Comparison of ENCODE assay signal across 1 cellular context in the genomic region with DNA sequence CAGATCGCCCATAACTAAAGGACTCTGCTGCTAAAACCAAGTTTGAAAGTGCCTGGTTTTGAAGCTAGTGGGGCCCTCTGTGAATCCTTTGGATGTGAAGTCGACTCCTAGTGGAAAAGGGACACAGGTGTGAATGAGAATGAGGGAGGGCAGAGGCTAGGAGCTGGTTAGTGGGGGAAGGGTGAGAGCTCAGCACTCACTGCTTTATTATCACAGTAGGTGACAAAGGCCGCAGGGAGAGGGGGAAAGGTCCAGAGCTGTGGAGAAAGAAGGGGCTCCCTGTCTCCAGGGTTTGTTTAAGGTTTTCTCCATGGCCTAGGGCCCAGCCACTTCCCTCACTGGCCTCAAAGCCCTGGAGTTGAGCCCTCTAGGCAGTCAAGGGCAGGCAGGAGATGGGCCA.
TF ChIP-seq lines count a peak whose summit lies in the region.

No MANE protein-coding gene starts in this region.

TF ChIP-seq in GM12878, 131 proteins besides CTCF, POLR2A, EP300 and RAD21:
- TF ChIP-seq, protein P1, sequence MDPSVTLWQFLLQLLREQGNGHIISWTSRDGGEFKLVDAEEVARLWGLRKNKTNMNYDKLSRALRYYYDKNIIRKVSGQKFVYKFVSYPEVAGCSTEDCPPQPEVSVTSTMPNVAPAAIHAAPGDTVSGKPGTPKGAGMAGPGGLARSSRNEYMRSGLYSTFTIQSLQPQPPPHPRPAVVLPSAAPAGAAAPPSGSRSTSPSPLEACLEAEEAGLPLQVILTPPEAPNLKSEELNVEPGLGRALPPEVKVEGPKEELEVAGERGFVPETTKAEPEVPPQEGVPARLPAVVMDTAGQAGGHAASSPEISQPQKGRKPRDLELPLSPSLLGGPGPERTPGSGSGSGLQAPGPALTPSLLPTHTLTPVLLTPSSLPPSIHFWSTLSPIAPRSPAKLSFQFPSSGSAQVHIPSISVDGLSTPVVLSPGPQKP (IDR thresholded peaks at IDR 0.05; ENCODE audit: low read depth, low read length) = no peak
- no peak for TF ChIP-seq SMARCA5 (IDR thresholded peaks at IDR 0.05)
- no peak for TF ChIP-seq KDM1A (IDR thresholded peaks at IDR 0.05; ENCODE audit: borderline replicate concordance)
- no peak for TF ChIP-seq YY1 (IDR thresholded peaks at IDR 0.05; ENCODE audit: low read depth, low read length)
- no peak for TF ChIP-seq SREBF1 (IDR thresholded peaks at IDR 0.05; ENCODE audit: low read length)
- TF ChIP-seq, protein P2, sequence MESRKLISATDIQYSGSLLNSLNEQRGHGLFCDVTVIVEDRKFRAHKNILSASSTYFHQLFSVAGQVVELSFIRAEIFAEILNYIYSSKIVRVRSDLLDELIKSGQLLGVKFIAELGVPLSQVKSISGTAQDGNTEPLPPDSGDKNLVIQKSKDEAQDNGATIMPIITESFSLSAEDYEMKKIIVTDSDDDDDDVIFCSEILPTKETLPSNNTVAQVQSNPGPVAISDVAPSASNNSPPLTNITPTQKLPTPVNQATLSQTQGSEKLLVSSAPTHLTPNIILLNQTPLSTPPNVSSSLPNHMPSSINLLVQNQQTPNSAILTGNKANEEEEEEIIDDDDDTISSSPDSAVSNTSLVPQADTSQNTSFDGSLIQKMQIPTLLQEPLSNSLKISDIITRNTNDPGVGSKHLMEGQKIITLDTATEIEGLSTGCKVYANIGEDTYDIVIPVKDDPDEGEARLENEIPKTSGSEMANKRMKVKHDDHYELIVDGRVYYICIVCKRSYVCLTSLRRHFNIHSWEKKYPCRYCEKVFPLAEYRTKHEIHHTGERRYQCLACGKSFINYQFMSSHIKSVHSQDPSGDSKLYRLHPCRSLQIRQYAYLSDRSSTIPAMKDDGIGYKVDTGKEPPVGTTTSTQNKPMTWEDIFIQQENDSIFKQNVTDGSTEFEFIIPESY (IDR thresholded peaks at IDR 0.05) = no peak
